Comparison of ENCODE assay signal across 8 cellular contexts in genomic region chr10:80465839-80466590, GRCh38. TPM values are rescaled to one million over a fixed set of nuclear protein-coding genes. Genes with fewer than 3 reads are reported as not detected.
DNase-seq lines count a peak whose midpoint lies in the region; ATAC-seq and TF ChIP-seq lines count a peak whose summit lies in the region.

No MANE protein-coding gene starts in this region.

- intact Hi-C loops in psoas muscle (cut with DNase I): no loop called here

- peaks cover 13% of the 10 kb centered on the region for H3K36me3 Mint-ChIP-seq in stimulated activated memory B cell treated with anti-CD40 and anti-IgM and Interleukin-4, amounts not matched to agents 10 μg/mL and 1 μg/mL and 100 μg/mL, for 72 hours

- 81 to 91% (median 88%) methylated on average over 10 of the region's 10 CpGs for WGBS in psoas muscle, 3 donors

- peaks cover 89% of the 10 kb centered on the region for H3K4me1 Mint-ChIP-seq in stimulated activated memory B cell treated with anti-CD40 and anti-IgM and Interleukin-4, amounts not matched to agents 10 μg/mL and 1 μg/mL and 100 μg/mL, for 72 hours

- H3K4me3 Mint-ChIP-seq in stimulated activated memory B cell treated with anti-CD40 and anti-IgM and Interleukin-4, amounts not matched to agents 10 μg/mL and 1 μg/mL and 100 μg/mL, for 72 hours: peak overlapping the region; percentile 54

- no peak overlapping the region for H3K4me3 ChIP-seq in psoas muscle

- H3K9me3 Mint-ChIP-seq in stimulated activated memory B cell treated with anti-CD40 and anti-IgM and Interleukin-4, amounts not matched to agents 10 μg/mL and 1 μg/mL and 100 μg/mL, for 72 hours: no peaks in the 10 kb centered on the region

- peaks cover 0 to 5% of the 10 kb centered on the region in 2 donors for H3K36me3 ChIP-seq in psoas muscle (ENCODE audit: insufficient read depth in 1 of 2, low read depth in 1 of 2)

- peak; percentile 32 for ATAC-seq in GM21576 (IDR thresholded peaks at IDR 0.05; ENCODE audit: unreplicated experiment)
- ATAC-seq in stimulated activated memory B cell treated with anti-CD40 and anti-IgM and Interleukin-4, amounts not matched to agents 10 μg/mL and 1 μg/mL and 100 μg/mL, for 72 hours: peak; percentile 78
- no peak for ATAC-seq in GM21528 (IDR thresholded peaks at IDR 0.05; ENCODE audit: low FRiP score, unreplicated experiment)
- ATAC-seq in psoas muscle: no peak

- H3K27me3 ChIP-seq in psoas muscle (ENCODE audit: insufficient read depth in 3 of 3, low read length in 2 of 3): no peaks in the 10 kb centered on the region

- peak overlapping the region; percentile 82 for H3K27ac Mint-ChIP-seq in stimulated activated memory B cell treated with anti-CD40 and anti-IgM and Interleukin-4, amounts not matched to agents 10 μg/mL and 1 μg/mL and 100 μg/mL, for 72 hours

- peak; percentile 53 for DNase-seq in T follicular helper cell (ENCODE audit: low read depth)
- DNase-seq in effector CD8-positive, alpha-beta T cell (lab: John Stamatoyannopoulos, UW): peak; percentile 33
- DNase-seq in psoas muscle: no peak
- no peak for DNase-seq in NCI-H1694 (lab: John Stamatoyannopoulos, UW)
- DNase-seq in COLO668 (lab: John Stamatoyannopoulos, UW; ENCODE audit: unreplicated experiment): no peak

- no peak for TF ChIP-seq CTCF in psoas muscle (IDR thresholded peaks at IDR 0.05)

- peaks cover 68% of the 10 kb centered on the region for H3K4me1 ChIP-seq in psoas muscle

- no peaks in the 10 kb centered on the region for H3K27me3 Mint-ChIP-seq in stimulated activated memory B cell treated with anti-CD40 and anti-IgM and Interleukin-4, amounts not matched to agents 10 μg/mL and 1 μg/mL and 100 μg/mL, for 72 hours

- H3K27ac ChIP-seq in psoas muscle: no peak overlapping the region

- H3K9me3 ChIP-seq in psoas muscle: no peaks in the 10 kb centered on the region

RNA-seq across cellular contexts. Expression of gene TSPAN14, which starts 11.9 kb away (rescaled TPM):
- 10 to 100 TPM; 23.9 to 33.3 (median 25.7) TPM for total RNA-seq in psoas muscle
- polyA plus RNA-seq in psoas muscle: 10 to 100 TPM; 19.4 to 20.0 (median 19.6) TPM

RNA-seq across cellular contexts. Expression of gene PRXL2A, which starts 57.7 kb away (rescaled TPM):
- 10 to 100 TPM; 34.2 to 51.8 (median 41.4) TPM for total RNA-seq in psoas muscle
- 10 to 100 TPM; 19.0 to 39.9 (median 28.4) TPM for polyA plus RNA-seq in psoas muscle

Comparison
In these comparisons a context has a peak if more than half of its experiments do, and no peak if none do; other contexts are left out.
1. ATAC-seq: peak in GM21576 (single experiment) and stimulated activated memory B cell treated with anti-CD40 and anti-IgM and Interleukin-4, amounts not matched to agents 10 μg/mL and 1 μg/mL and 100 μg/mL, for 72 hours (single experiment); none in GM21528 (single experiment) and psoas muscle (0 of 4).
2. DNase-seq: peak in T follicular helper cell (single experiment) and effector CD8-positive, alpha-beta T cell (single experiment); none in psoas muscle (0 of 2), NCI-H1694 (single experiment) and COLO668 (single experiment).